In genomic region chr10:110306452-110306768, GRCh38 we compare ENCODE assay signal across 9 cellular contexts. TPM values are rescaled to one million over a fixed set of nuclear protein-coding genes. Genes with fewer than 3 reads are reported as not detected.
A peak's percentile ranks its signal among the peaks of the same experiment; 100 is the strongest.
DNase-seq lines count a peak whose midpoint lies in the region; TF ChIP-seq lines count a peak whose summit lies in the region.
"Had no signal": no experiment of that assay in that cellular context is flagged by ENCODE, and none has a peak within 500 bp of the region (broad histone marks: within the 10 kb centered on the region; RNA-seq: fewer than 3 reads in every experiment).

No MANE protein-coding gene starts in this region.

- H2AFZ ChIP-seq in OCI-LY1 (ENCODE audit: low read length): no peak overlapping the region

- no peak for TF ChIP-seq CTCF in OCI-LY1 (IDR thresholded peaks at IDR 0.05; ENCODE audit: low read length)
- peak; percentile 32 for TF ChIP-seq CTCF in chondrocyte (IDR thresholded peaks at IDR 0.05)
- TF ChIP-seq CTCF in osteocyte (IDR thresholded peaks at IDR 0.05): no peak

- peak overlapping the region; percentile 19 for H3K4me2 ChIP-seq in OCI-LY1 (ENCODE audit: low read length)

- DNase-seq in activated T-cell treated with anti-CD3 and anti-CD28 coated beads, Interleukin-2, amount 50 U/mL, for 24 hours: no peak
- no peak for DNase-seq in activated T-cell treated with anti-CD3 and anti-CD28 coated beads, Interleukin-2, amount 50 U/mL, for 1 hour
- DNase-seq in chondrocyte (ENCODE audit: low spot score) (no peak), osteocyte (ENCODE audit: extremely low spot score, unreplicated experiment) (no peak), caudate nucleus (lab: John Stamatoyannopoulos, UW) (no peak), HK-2 (ENCODE audit: unreplicated experiment) (no peak), H4 (ENCODE audit: low spot score) (no peak)

- H3K27ac ChIP-seq in OCI-LY1 (ENCODE audit: low read depth, low read length, poor library complexity, severe bottlenecking): no peak overlapping the region
- H3K27ac ChIP-seq in caudate nucleus (ENCODE audit: low read depth, low read length): no peak overlapping the region

- H3K4me3 Mint-ChIP-seq in activated T-cell treated with anti-CD3 and anti-CD28 coated beads, Interleukin-2, amount 50 U/mL, for 24 hours: peak overlapping the region; percentile 95
- no peak overlapping the region for H3K4me3 Mint-ChIP-seq in chondrocyte (ENCODE audit: unreplicated experiment)
- peak overlapping the region; percentile 46 for H3K4me3 Mint-ChIP-seq in osteocyte (ENCODE audit: unreplicated experiment)

- no peak overlapping the region for H3K9ac ChIP-seq in OCI-LY1 (ENCODE audit: low read length)

- peaks cover 34% of the 10 kb centered on the region for H3K36me3 Mint-ChIP-seq in activated T-cell treated with anti-CD3 and anti-CD28 coated beads, Interleukin-2, amount 50 U/mL, for 24 hours (ENCODE audit: low read depth)
- peaks cover 2% of the 10 kb centered on the region for H3K36me3 Mint-ChIP-seq in chondrocyte (ENCODE audit: low read depth)
- H3K36me3 Mint-ChIP-seq in osteocyte (ENCODE audit: unreplicated experiment): peaks cover 17% of the 10 kb centered on the region

- no peak overlapping the region for H3K4me3 ChIP-seq in OCI-LY1 (ENCODE audit: low read depth, low read length, poor library complexity, severe bottlenecking)

- H3K9me2 ChIP-seq in OCI-LY1 (ENCODE audit: low read depth, low read length): no peaks in the 10 kb centered on the region

- no peaks in the 10 kb centered on the region for H3K27me3 ChIP-seq in OCI-LY1 (ENCODE audit: insufficient read depth, low read length)

- no peaks in the 10 kb centered on the region for H4K20me1 ChIP-seq in OCI-LY1 (ENCODE audit: insufficient read depth, low read length)

- peaks cover 23% of the 10 kb centered on the region for H3K36me3 ChIP-seq in OCI-LY1 (ENCODE audit: insufficient read depth, low read length)

- no peaks in the 10 kb centered on the region for H3F3A ChIP-seq in OCI-LY1 (ENCODE audit: insufficient read depth, low read length)

- peak overlapping the region; percentile 99 for H3K27ac Mint-ChIP-seq in activated T-cell treated with anti-CD3 and anti-CD28 coated beads, Interleukin-2, amount 50 U/mL, for 24 hours
- H3K27ac Mint-ChIP-seq in chondrocyte (ENCODE audit: unreplicated experiment): no peak overlapping the region
- peak overlapping the region; percentile 64 for H3K27ac Mint-ChIP-seq in osteocyte (ENCODE audit: unreplicated experiment)

- peaks cover 31% of the 10 kb centered on the region for H3K79me2 ChIP-seq in OCI-LY1 (ENCODE audit: insufficient read depth, low read length)

- H3K27me3 Mint-ChIP-seq in activated T-cell treated with anti-CD3 and anti-CD28 coated beads, Interleukin-2, amount 50 U/mL, for 24 hours: no peaks in the 10 kb centered on the region
- no peaks in the 10 kb centered on the region for H3K27me3 Mint-ChIP-seq in chondrocyte (ENCODE audit: low read depth)
- H3K27me3 Mint-ChIP-seq in osteocyte (ENCODE audit: unreplicated experiment): no peaks in the 10 kb centered on the region
- H3K27me3 Mint-ChIP-seq: stimulated activated naive B cell treated with anti-CD40 and anti-IgM and Interleukin-4, amounts not matched to agents 10 μg/mL and 1 μg/mL and 100 μg/mL, for 72 hours had no signal

- H3K9me3 ChIP-seq in OCI-LY1 (ENCODE audit: low read length): no peaks in the 10 kb centered on the region

- H3K4me1 Mint-ChIP-seq in activated T-cell treated with anti-CD3 and anti-CD28 coated beads, Interleukin-2, amount 50 U/mL, for 24 hours (ENCODE audit: low read depth): peaks cover 50% of the 10 kb centered on the region
- peaks cover 35% of the 10 kb centered on the region for H3K4me1 Mint-ChIP-seq in chondrocyte (ENCODE audit: low read depth)
- H3K4me1 Mint-ChIP-seq in osteocyte (ENCODE audit: unreplicated experiment): peaks cover 35% of the 10 kb centered on the region

- no peaks in the 10 kb centered on the region for H3K9me3 Mint-ChIP-seq in activated T-cell treated with anti-CD3 and anti-CD28 coated beads, Interleukin-2, amount 50 U/mL, for 24 hours
- H3K9me3 Mint-ChIP-seq in chondrocyte (ENCODE audit: low read depth) (no peaks in the 10 kb centered on the region), osteocyte (ENCODE audit: unreplicated experiment) (no peaks in the 10 kb centered on the region)
- H3K9me3 Mint-ChIP-seq: stimulated activated naive B cell treated with anti-CD40 and anti-IgM and Interleukin-4, amounts not matched to agents 10 μg/mL and 1 μg/mL and 100 μg/mL, for 72 hours had no signal

- peaks cover 44% of the 10 kb centered on the region for H3K4me1 ChIP-seq in OCI-LY1 (ENCODE audit: insufficient read depth, low read length, severe bottlenecking)

RNA-seq across cellular contexts. Expression of gene SMNDC1, which starts 1.7 kb away (rescaled TPM):
- total RNA-seq in chondrocyte (24.9 to 27.5 TPM (median 26.2 TPM) in 3 replicates), osteocyte (28.9 and 31.7 TPM in 2 replicates)
- 7.8 and 8.3 TPM in 2 replicates for total RNA-seq in H4 (2014; rRNA removed; shearing (Covaris generic))
